ENCODE assay signal across 22 cellular contexts in the genomic region with DNA sequence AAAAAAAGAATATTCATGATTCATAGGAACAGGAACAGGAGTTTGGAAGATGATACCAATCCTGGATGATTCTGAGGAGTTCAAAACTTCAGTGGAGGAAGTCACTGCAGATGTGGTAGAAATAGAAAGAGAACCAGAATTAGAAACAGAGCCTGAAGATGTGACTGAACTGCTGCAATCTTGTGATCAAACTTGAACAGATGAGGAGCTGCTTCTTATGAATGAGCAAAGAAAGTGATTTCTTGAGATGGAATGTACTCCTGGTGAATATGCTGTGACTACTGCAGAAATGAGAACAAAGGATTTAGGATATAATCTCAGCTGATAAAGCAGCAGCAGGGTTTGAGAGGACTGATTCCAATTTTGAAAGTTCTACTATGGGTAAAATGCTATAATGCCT.
DNase-seq lines count a peak whose midpoint lies in the region; ATAC-seq, FAIRE-seq and TF ChIP-seq lines count a peak whose summit lies in the region.
"Had no signal": no experiment of that assay in that cellular context is flagged by ENCODE, and none has a peak within 500 bp of the region (broad histone marks: within the 10 kb centered on the region; RNA-seq: fewer than 3 reads in every experiment).

No MANE protein-coding gene starts in this region.

- no peak overlapping the region for H3K9ac ChIP-seq in BLaER1 treated with 17β-estradiol and CSF1 and Interleukin-3, amounts not matched to agents 10 nM and 100 nM

- TF ChIP-seq CTCF in brain microvascular endothelial cell (IDR thresholded peaks at IDR 0.05; ENCODE audit: low read depth, low read length, missing control alignments): no peak

- in situ Hi-C loops in brain microvascular endothelial cell (cut with HindIII; ENCODE audit: low pct_ligation_motif_present, low sequenced_read_pairs): no loop called here

- H4K20me1 ChIP-seq in BLaER1 treated with 17β-estradiol and CSF1 and Interleukin-3, amounts not matched to agents 10 nM and 100 nM: peaks cover 28 to 100% (median 86%) of the 10 kb centered on the region in 11 experiments; a peak in 21 of 22 replicates

- H3K36me3 Mint-ChIP-seq in immature natural killer cell: no peaks in the 10 kb centered on the region

- peak overlapping the region; percentile 22 to 73 (median 42) for H3K27ac Mint-ChIP-seq in immature natural killer cell
- H3K27ac Mint-ChIP-seq: activated CD4-positive, alpha-beta memory T cell treated with anti-CD3 and anti-CD28 coated beads for 36 hours; activated naive CD4-positive, alpha-beta T cell treated with anti-CD3 and anti-CD28 coated beads, Interleukin-2, amount 50 U/mL, for 72 hours had no signal

- H3K9me3 Mint-ChIP-seq in immature natural killer cell: no peaks in the 10 kb centered on the region
- H3K9me3 Mint-ChIP-seq: activated CD4-positive, alpha-beta memory T cell treated with anti-CD3 and anti-CD28 coated beads for 36 hours; activated naive CD4-positive, alpha-beta T cell treated with anti-CD3 and anti-CD28 coated beads, Interleukin-2, amount 50 U/mL, for 72 hours had no signal

- peaks cover 0 to 8% (median 0%) of the 10 kb centered on the region in 11 experiments; a peak in 3 of 22 replicates for H3K36me3 ChIP-seq in BLaER1 treated with 17β-estradiol and CSF1 and Interleukin-3, amounts not matched to agents 10 nM and 100 nM
- H3K36me3 ChIP-seq in brain microvascular endothelial cell (replicated peaks): no peaks in the 10 kb centered on the region
- H3K36me3 ChIP-seq: vagina had no signal

- no peaks in the 10 kb centered on the region for H3K27me3 ChIP-seq in BLaER1 treated with 17β-estradiol and CSF1 and Interleukin-3, amounts not matched to agents 10 nM and 100 nM
- no peaks in the 10 kb centered on the region for H3K27me3 ChIP-seq in brain microvascular endothelial cell (replicated peaks)
- H3K27me3 ChIP-seq: dorsolateral prefrontal cortex, vagina had no signal

- H3K9me3 ChIP-seq in BLaER1 treated with 17β-estradiol and CSF1 and Interleukin-3, amounts not matched to agents 10 nM and 100 nM (replicated peaks in 1 of 11): peaks cover 0 to 15% (median 3%) of the 10 kb centered on the region in 11 experiments; a peak in 8 of 22 replicates
- H3K9me3 ChIP-seq: vagina had no signal

- H3K27ac ChIP-seq in BLaER1 treated with 17β-estradiol and CSF1 and Interleukin-3, amounts not matched to agents 10 nM and 100 nM: no peak overlapping the region
- no peak overlapping the region for H3K27ac ChIP-seq in brain microvascular endothelial cell
- H3K27ac ChIP-seq: vagina, VCaP had no signal

- no peak overlapping the region for H3K4me3 ChIP-seq in BLaER1 treated with 17β-estradiol and CSF1 and Interleukin-3, amounts not matched to agents 10 nM and 100 nM
- H3K4me3 ChIP-seq in brain microvascular endothelial cell (ENCODE audit: low read depth, low read length): no peak overlapping the region
- H3K4me3 ChIP-seq: dorsolateral prefrontal cortex, vagina had no signal

- peaks cover 0 to 1% (median 0%) of the 10 kb centered on the region in 3 donors for H3K27me3 Mint-ChIP-seq in immature natural killer cell (ENCODE audit: low read depth in 3 of 3)
- H3K27me3 Mint-ChIP-seq: activated CD4-positive, alpha-beta memory T cell treated with anti-CD3 and anti-CD28 coated beads for 36 hours; progenitor cell of endocrine pancreas had no signal

- H3K4me1 ChIP-seq in BLaER1 treated with 17β-estradiol and CSF1 and Interleukin-3, amounts not matched to agents 10 nM and 100 nM: peaks cover 13 to 37% (median 17%) of the 10 kb centered on the region in 10 experiments

- DNase-seq in H54 (ENCODE audit: insufficient read length, low spot score): no peak
- peak; percentile 16 for DNase-seq in brain microvascular endothelial cell
- no peak for DNase-seq in immature natural killer cell
- DNase-seq in NCI-H1694 treated with DMSO at 0.1 percent for 48 hours (lab: John Stamatoyannopoulos, UW): no peak
- no peak for DNase-seq in activated naive CD4-positive, alpha-beta T cell (lab: John Stamatoyannopoulos, UW)
- DNase-seq: activated CD4-positive, alpha-beta memory T cell treated with anti-CD3 and anti-CD28 coated beads for 36 hours; activated T-cell treated with anti-CD3 and anti-CD28 coated beads, Interleukin-2, amount 50 U/mL, for 1 hour; dorsolateral prefrontal cortex; islet precursor cell; NCI-H1694; NCI-H345; stimulated activated CD4-positive, alpha-beta T cell treated with anti-CD3 and anti-CD28 coated beads, Interleukin-4, amount 100 ng/mL, for 24 hours; substantia nigra had no signal

- H3K4me1 Mint-ChIP-seq in immature natural killer cell: peaks cover 77 to 96% of the 10 kb centered on the region in 2 donors

- peak; percentile 20 for FAIRE-seq in H54 (lab: Jason Lieb, UNC)

- peak overlapping the region; percentile 7 to 64 (median 32); a peak in 17 of 22 replicates for H3K4me2 ChIP-seq in BLaER1 treated with 17β-estradiol and CSF1 and Interleukin-3, amounts not matched to agents 10 nM and 100 nM

- peak overlapping the region in 4 of 5 donors; percentile 3 to 21 (median 4) for H3K4me3 Mint-ChIP-seq in immature natural killer cell
- H3K4me3 Mint-ChIP-seq: activated CD4-positive, alpha-beta memory T cell treated with anti-CD3 and anti-CD28 coated beads for 36 hours; brain had no signal

- no peak for TF ChIP-seq POLR2A in H54 (IDR thresholded peaks at IDR 0.05; ENCODE audit: low read depth, low read length)

- ATAC-seq in GM18498 (IDR thresholded peaks at IDR 0.05; ENCODE audit: unreplicated experiment) (no peak), HG02870 (IDR thresholded peaks at IDR 0.05; ENCODE audit: unreplicated experiment) (no peak)
- ATAC-seq: activated naive CD4-positive, alpha-beta T cell treated with anti-CD3 and anti-CD28 coated beads, Interleukin-2, amount 50 U/mL, for 72 hours; esophagus mucosa had no signal
